In the genomic region with DNA sequence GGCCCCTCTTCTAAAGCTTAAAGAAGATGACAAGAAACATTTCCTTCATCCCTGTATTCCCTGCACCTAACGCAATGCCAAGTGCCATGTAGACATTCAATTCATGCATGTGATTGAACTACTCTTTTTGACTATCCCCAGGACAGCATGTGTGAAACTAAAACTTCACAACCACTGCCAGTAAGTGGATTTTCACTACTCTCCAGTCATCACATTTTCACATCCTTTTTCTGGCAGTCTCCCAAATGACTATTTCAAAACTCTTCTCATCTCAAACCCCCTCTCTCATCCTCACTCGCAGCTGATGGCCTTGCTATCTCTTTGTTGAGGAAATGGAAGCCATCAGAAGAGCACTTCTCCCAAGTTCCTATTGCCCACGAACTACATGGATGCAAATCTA, we compare ENCODE assay signal across 9 cellular contexts.
DNase-seq lines count a peak whose midpoint lies in the region; ATAC-seq lines count a peak whose summit lies in the region.
"Had no signal": no experiment of that assay in that cellular context is flagged by ENCODE, and none has a peak within 500 bp of the region (broad histone marks: within the 10 kb centered on the region; RNA-seq: fewer than 3 reads in every experiment).

No MANE protein-coding gene starts in this region.

- H3K4me3 ChIP-seq in BLaER1 treated with 17β-estradiol and CSF1 and Interleukin-3, amounts not matched to agents 10 nM and 100 nM, result peak overlapping the region in 6 of 10 experiments; percentile 8 to 28 (median 18); a peak in 6 of 20 replicates
- no peak overlapping the region for H3K4me3 ChIP-seq in neuronal stem cell (ENCODE audit: low read length in 2 of 2)

- peak; percentile 77 for ATAC-seq in GM18870 (IDR thresholded peaks at IDR 0.05; ENCODE audit: unreplicated experiment)
- peak; percentile 71 for ATAC-seq in GM21825 (IDR thresholded peaks at IDR 0.05; ENCODE audit: unreplicated experiment)
- ATAC-seq in HG03439 (IDR thresholded peaks at IDR 0.05; ENCODE audit: unreplicated experiment), result peak; percentile 61

- H3K79me1 ChIP-seq in neuronal stem cell (ENCODE audit: low read depth, low read length), result no peaks in the 10 kb centered on the region

- no peak overlapping the region for H3K4ac ChIP-seq in neuronal stem cell (ENCODE audit: low read length)

- no peak overlapping the region for H2AFZ ChIP-seq in neuronal stem cell (ENCODE audit: low read length)

- peak overlapping the region in 8 of 11 experiments; percentile 30 to 71 (median 56); a peak in 11 of 22 replicates for H3K9ac ChIP-seq in BLaER1 treated with 17β-estradiol and CSF1 and Interleukin-3, amounts not matched to agents 10 nM and 100 nM
- H3K9ac ChIP-seq in neuronal stem cell (ENCODE audit: low read depth, low read length, poor library complexity), result no peak overlapping the region

- no peak overlapping the region for H2BK120ac ChIP-seq in neuronal stem cell (ENCODE audit: low read depth, low read length)

- H4K20me1 ChIP-seq in BLaER1 treated with 17β-estradiol and CSF1 and Interleukin-3, amounts not matched to agents 10 nM and 100 nM, result 0 out of 22 replicates have a peak, but pooled peaks cover 0 to 6% (median 0%) of the 10 kb centered on the region in 11 experiments

- H3K4me1 ChIP-seq in BLaER1 treated with 17β-estradiol and CSF1 and Interleukin-3, amounts not matched to agents 10 nM and 100 nM, result peaks cover 66 to 98% (median 90%) of the 10 kb centered on the region in 10 experiments
- H3K4me1 ChIP-seq in neuronal stem cell (ENCODE audit: control insufficient read depth in 2 of 2, insufficient read depth in 1 of 2, low read depth in 1 of 2, low read length in 2 of 2), result no peaks in the 10 kb centered on the region

- no peak overlapping the region for H2BK12ac ChIP-seq in neuronal stem cell (ENCODE audit: low read length)

- peak overlapping the region; percentile 59 to 91 (median 86); a peak in 20 of 22 replicates for H3K27ac ChIP-seq in BLaER1 treated with 17β-estradiol and CSF1 and Interleukin-3, amounts not matched to agents 10 nM and 100 nM
- H3K27ac ChIP-seq in neuronal stem cell (replicated peaks; ENCODE audit: low read length), result no peak overlapping the region
- H3K27ac ChIP-seq: RWPE1 had no signal

- no peak overlapping the region for H2BK5ac ChIP-seq in neuronal stem cell (ENCODE audit: low read length)

- no peak overlapping the region for H4K91ac ChIP-seq in neuronal stem cell (ENCODE audit: low read depth, low read length, poor library complexity)

- H2AK5ac ChIP-seq in neuronal stem cell (ENCODE audit: low read depth, low read length), result no peak overlapping the region

- DNase-seq in T-helper 2 cell (no peak), NCI-H1092 (lab: John Stamatoyannopoulos, UW) (no peak), neuronal stem cell (ENCODE audit: low spot score) (no peak)
- no peak for DNase-seq in NK-92 treated with Interleukin-12 subunit alpha and Interleukin-12 subunit beta, amount 100 ng/mL, for 24 hours (lab: John Stamatoyannopoulos, UW)

- WGBS in neuronal stem cell (ENCODE audit: extremely low coverage in 2 of 2, insufficient read length in 2 of 2, insufficient replicate concordance in 1 of 2), 2 donors, result no CpG with 5 or more reads among the region's 3 CpGs

- H3K9me3 ChIP-seq in BLaER1 treated with 17β-estradiol and CSF1 and Interleukin-3, amounts not matched to agents 10 nM and 100 nM (replicated peaks in 1 of 11), result peaks cover 0 to 56% (median 27%) of the 10 kb centered on the region in 11 experiments; a peak in 18 of 22 replicates
- peaks cover 0 to 1% of the 10 kb centered on the region in 2 donors for H3K9me3 ChIP-seq in neuronal stem cell (replicated peaks in 1 of 2; ENCODE audit: control insufficient read depth in 2 of 2, insufficient read depth in 1 of 2, low read depth in 1 of 2, low read length in 2 of 2)

- H3K23ac ChIP-seq in neuronal stem cell (ENCODE audit: low read depth, low read length, poor library complexity), result no peak overlapping the region

- H3K18ac ChIP-seq in neuronal stem cell (ENCODE audit: low read length), result no peak overlapping the region

- H3K4me2 ChIP-seq in BLaER1 treated with 17β-estradiol and CSF1 and Interleukin-3, amounts not matched to agents 10 nM and 100 nM, result peak overlapping the region; percentile 21 to 91 (median 81)
- H3K4me2 ChIP-seq in neuronal stem cell (ENCODE audit: insufficient read depth, low read length, poor library complexity, severe bottlenecking), result no peak overlapping the region

- no peaks in the 10 kb centered on the region for H3K27me3 ChIP-seq in BLaER1 treated with 17β-estradiol and CSF1 and Interleukin-3, amounts not matched to agents 10 nM and 100 nM
- no peaks in the 10 kb centered on the region for H3K27me3 ChIP-seq in neuronal stem cell (ENCODE audit: control insufficient read depth in 3 of 3, insufficient read depth in 3 of 3, low read depth in 1 of 3, low read length in 3 of 3)

- peaks cover 0 to 88% (median 59%) of the 10 kb centered on the region in 11 experiments; a peak in 20 of 22 replicates for H3K36me3 ChIP-seq in BLaER1 treated with 17β-estradiol and CSF1 and Interleukin-3, amounts not matched to agents 10 nM and 100 nM
- no peaks in the 10 kb centered on the region for H3K36me3 ChIP-seq in neuronal stem cell (replicated peaks in 1 of 2; ENCODE audit: control insufficient read depth in 2 of 2, insufficient read depth in 2 of 2, low read length in 2 of 2)

- no peak overlapping the region for H4K8ac ChIP-seq in neuronal stem cell (ENCODE audit: low read depth, low read length)

- H3K14ac ChIP-seq in neuronal stem cell (ENCODE audit: low read length), result no peak overlapping the region

- no peak overlapping the region for H2BK15ac ChIP-seq in neuronal stem cell (ENCODE audit: low read length)

Comparison
In these comparisons a context has a peak if more than half of its experiments do, and no peak if none do; other contexts are left out.
1. H3K4me3 ChIP-seq: peak in BLaER1 treated with 17β-estradiol and CSF1 and Interleukin-3, amounts not matched to agents 10 nM and 100 nM (6 of 10); none in neuronal stem cell (0 of 2).
2. Peak in every context shown above with its lines, with median percentiles within 50 percentile points of each other: ATAC-seq.